Comparison of ENCODE assay signal across 8 cellular contexts in the genomic region with DNA sequence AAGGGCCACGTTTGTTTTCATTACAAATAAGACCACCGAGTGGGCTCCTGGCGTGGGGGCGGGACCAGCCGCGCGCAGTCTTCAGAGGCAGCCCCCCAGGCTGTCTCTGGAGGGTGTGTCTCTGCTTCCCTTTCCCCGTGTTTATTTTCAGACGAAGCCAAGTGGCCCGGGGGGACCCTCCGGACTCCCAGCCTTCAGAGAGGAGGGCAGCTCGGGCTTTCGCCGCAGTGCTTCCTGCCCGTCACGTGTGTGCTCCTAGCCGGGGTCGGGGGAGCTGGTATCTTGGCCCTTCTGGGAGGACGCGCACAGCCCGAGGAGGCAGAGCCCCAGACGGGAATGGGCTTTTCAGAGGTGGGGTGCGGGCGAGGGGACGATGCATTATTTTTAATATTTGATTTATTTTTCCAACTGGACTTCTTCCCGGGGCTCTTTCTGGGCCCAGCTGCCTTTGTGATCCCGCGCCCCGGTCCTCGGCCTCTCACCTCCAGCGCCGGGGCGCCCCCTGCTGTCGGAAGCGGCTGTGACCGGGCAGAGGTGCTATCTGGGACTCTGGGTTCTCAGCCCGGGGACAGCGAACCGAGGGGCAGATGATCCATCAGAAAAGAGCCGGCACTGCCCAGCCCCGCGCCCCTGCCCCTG.
DNase-seq lines count a peak whose midpoint lies in the region; ATAC-seq and TF ChIP-seq lines count a peak whose summit lies in the region.

No MANE protein-coding gene starts in this region.

- no peaks in the 10 kb centered on the region for H3K79me2 ChIP-seq in KMS-11 (ENCODE audit: insufficient read depth, low read depth)

- H3K9ac ChIP-seq in KMS-11 (no peak overlapping the region; the same call in 1 of the 2 replicates), subcutaneous abdominal adipose tissue (ENCODE audit: low read length in 5 of 5) (peak overlapping the region in 4 of 5 donors; percentile 67 to 83 (median 74))

- CTCF ChIA-PET in CD8-positive, alpha-beta memory T cell (lab: Charles Lee), result interaction anchor here (0.7 to 2.2 kb wide), 19 partner anchors 9 to 816 kb away, joined by 3 to 21 read pairs (median 4); no protein-coding TSS in a partner anchor

- peak; percentile 67 for ATAC-seq in GM21381 (IDR thresholded peaks at IDR 0.05; ENCODE audit: unreplicated experiment)
- peak; percentile 83 for ATAC-seq in RWPE2 (ENCODE audit: low read depth)
- peak; percentile 85 for ATAC-seq in gastroesophageal sphincter

- no peaks in the 10 kb centered on the region for H3K36me3 Mint-ChIP-seq in CD8-positive, alpha-beta memory T cell

- H3K36me3 ChIP-seq in CD8-positive, alpha-beta memory T cell (ENCODE audit: insufficient read depth, low read length), result no peaks in the 10 kb centered on the region
- no peaks in the 10 kb centered on the region for H3K36me3 ChIP-seq in KMS-11 (ENCODE audit: insufficient read depth)
- H3K36me3 ChIP-seq in RWPE2 (ENCODE audit: low read depth), result no peaks in the 10 kb centered on the region
- no peaks in the 10 kb centered on the region for H3K36me3 ChIP-seq in gastroesophageal sphincter
- H3K36me3 ChIP-seq in neutrophil, result no peaks in the 10 kb centered on the region
- H3K36me3 ChIP-seq in subcutaneous abdominal adipose tissue (ENCODE audit: control insufficient read depth in 5 of 5, insufficient read depth in 5 of 5, low read length in 5 of 5), result no peaks in the 10 kb centered on the region

- TF ChIP-seq POLR2A in gastroesophageal sphincter (IDR thresholded peaks at IDR 0.05), result no peak

- H3K4me3 Mint-ChIP-seq in CD8-positive, alpha-beta memory T cell, result peak overlapping the region in 6 of 7 donors; percentile 23 to 75 (median 59)

- peaks cover 9 to 22% of the 10 kb centered on the region in 2 donors for H3K27me3 Mint-ChIP-seq in CD8-positive, alpha-beta memory T cell

- H2AFZ ChIP-seq in KMS-11 (ENCODE audit: low read depth), result peak overlapping the region; percentile 78

- no peaks in the 10 kb centered on the region for H4K20me1 ChIP-seq in KMS-11 (ENCODE audit: insufficient read depth)

- H3K9me3 Mint-ChIP-seq in CD8-positive, alpha-beta memory T cell, result no peaks in the 10 kb centered on the region

- H3K27me3 ChIP-seq in CD8-positive, alpha-beta memory T cell (ENCODE audit: insufficient read depth, low read length, poor library complexity, severe bottlenecking), result no peaks in the 10 kb centered on the region
- H3K27me3 ChIP-seq in KMS-11 (ENCODE audit: insufficient read depth, low read depth), result no peaks in the 10 kb centered on the region
- H3K27me3 ChIP-seq in RWPE2 (ENCODE audit: insufficient read depth, poor library complexity, severe bottlenecking), result no peaks in the 10 kb centered on the region
- no peaks in the 10 kb centered on the region for H3K27me3 ChIP-seq in gastroesophageal sphincter
- no peaks in the 10 kb centered on the region for H3K27me3 ChIP-seq in neutrophil
- peaks cover 0 to 5% (median 0%) of the 10 kb centered on the region in 5 donors for H3K27me3 ChIP-seq in subcutaneous abdominal adipose tissue (ENCODE audit: control insufficient read depth in 5 of 5, insufficient read depth in 4 of 5, low read length in 5 of 5)

- no peaks in the 10 kb centered on the region for H3K9me3 ChIP-seq in CD8-positive, alpha-beta memory T cell (ENCODE audit: low read length)
- H3K9me3 ChIP-seq in RWPE2 (ENCODE audit: severe bottlenecking) (no peaks in the 10 kb centered on the region), gastroesophageal sphincter (no peaks in the 10 kb centered on the region), neutrophil (no peaks in the 10 kb centered on the region), subcutaneous abdominal adipose tissue (ENCODE audit: control insufficient read depth in 5 of 5, low read length in 5 of 5) (no peaks in the 10 kb centered on the region)

- H3K4me1 ChIP-seq in CD8-positive, alpha-beta memory T cell (ENCODE audit: insufficient read depth, low read length), result no peaks in the 10 kb centered on the region
- H3K4me1 ChIP-seq in KMS-11 (ENCODE audit: low read depth, poor library complexity, severe bottlenecking) (no peaks in the 10 kb centered on the region), RWPE2 (ENCODE audit: insufficient read depth, poor library complexity, severe bottlenecking) (no peaks in the 10 kb centered on the region), gastroesophageal sphincter (peaks cover 0 to 14% (median 0%) of the 10 kb centered on the region in 3 donors), neutrophil (ENCODE audit: control insufficient read depth in 1 of 2, insufficient read depth in 1 of 2, low read depth in 1 of 2, low read length in 1 of 2) (peaks cover 13 to 19% of the 10 kb centered on the region in 2 experiments), subcutaneous abdominal adipose tissue (ENCODE audit: control insufficient read depth in 5 of 5, insufficient read depth in 5 of 5, low read length in 5 of 5) (peaks cover 0 to 18% (median 16%) of the 10 kb centered on the region in 5 donors)

- no peak overlapping the region for H3K27ac ChIP-seq in CD8-positive, alpha-beta memory T cell (ENCODE audit: low read depth, low read length)
- H3K27ac ChIP-seq in KMS-11 (no peak overlapping the region), RWPE2 (ENCODE audit: poor library complexity, severe bottlenecking) (no peak overlapping the region), gastroesophageal sphincter (peak overlapping the region in 1 of 4 donors; percentile 57), neutrophil (no peak overlapping the region), subcutaneous abdominal adipose tissue (ENCODE audit: low read depth, low read length) (no peak overlapping the region)

- peak; percentile 82 for TF ChIP-seq CTCF in KMS-11 (conservative IDR thresholded peaks at IDR 0.05; ENCODE audit: low read depth, low read length)
- peak; percentile 99 for TF ChIP-seq CTCF in RWPE2 (IDR thresholded peaks at IDR 0.05; ENCODE audit: poor library complexity, severe bottlenecking)
- TF ChIP-seq CTCF in gastroesophageal sphincter (IDR thresholded peaks at IDR 0.05), result peak; percentile 84 to 95 (median 89)
- peak; percentile 74 for TF ChIP-seq CTCF in neutrophil (IDR thresholded peaks at IDR 0.05)

- WGBS in gastroesophageal sphincter (ENCODE audit: low coverage in 1 of 2), 2 donors, result 2% methylated on average over 11 of the region's 42 CpGs; no CpG with 5 or more reads in 1 of the 2 donors

- no peak for TF ChIP-seq EP300 in gastroesophageal sphincter (IDR thresholded peaks at IDR 0.05)

- DNase-seq in CD8-positive, alpha-beta memory T cell, result peak; percentile 53 to 81 (median 70)
- peak; percentile 86 for DNase-seq in RWPE2 (ENCODE audit: low spot score)
- DNase-seq in activated gamma-delta T cell treated with Interleukin-2 at 50 U/mL for 16 hours, result peak; percentile 85

- POLR2A ChIA-PET in CD8-positive, alpha-beta memory T cell (lab: Charles Lee), result interaction anchor here (0.5 kb wide), 1 partner anchor 609 kb away, joined by 3 read pairs; no protein-coding TSS in a partner anchor

- peak overlapping the region; percentile 67 for H3K4me2 ChIP-seq in KMS-11

- peaks cover 4 to 17% (median 5%) of the 10 kb centered on the region in 3 donors for H3K4me1 Mint-ChIP-seq in CD8-positive, alpha-beta memory T cell

- H3K4me3 ChIP-seq in CD8-positive, alpha-beta memory T cell (ENCODE audit: low read length), result peak overlapping the region; percentile 50
- H3K4me3 ChIP-seq in KMS-11 (IDR thresholded peaks at IDR 0.05; ENCODE audit: insufficient read depth, low read depth, low read length) (no peak overlapping the region), RWPE2 (ENCODE audit: severe bottlenecking) (peak overlapping the region; percentile 25), gastroesophageal sphincter (peak overlapping the region; percentile 16 to 59), neutrophil (ENCODE audit: low read depth in 1 of 2, low read length in 1 of 2) (peak overlapping the region; percentile 55 to 62), subcutaneous abdominal adipose tissue (ENCODE audit: low read depth in 1 of 5, low read length in 5 of 5) (peak overlapping the region; percentile 64 to 77 (median 69))

- no peak overlapping the region for H3K27ac Mint-ChIP-seq in CD8-positive, alpha-beta memory T cell
